26 cellular contexts compared by ENCODE assay signal in the genomic region with DNA sequence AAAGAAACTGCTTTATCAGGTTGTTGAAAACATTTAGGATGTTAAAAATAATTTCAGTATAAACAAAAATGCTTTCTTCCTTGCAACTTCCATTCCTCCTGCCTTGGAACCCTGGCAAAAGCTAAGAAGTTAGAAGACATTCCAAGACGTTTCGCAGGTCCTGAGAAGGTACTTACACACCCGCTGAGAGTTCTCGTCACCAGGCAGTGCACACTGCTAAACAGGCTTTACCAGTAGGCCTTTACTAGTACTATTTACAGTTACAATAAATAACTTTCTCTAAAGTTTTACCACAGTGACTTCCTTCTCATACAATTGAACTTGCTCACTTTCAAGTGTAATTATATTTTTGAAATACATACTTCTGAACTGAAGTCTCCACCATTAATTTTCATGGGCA.
"Had no signal": no experiment of that assay in that cellular context is flagged by ENCODE, and none has a peak within 500 bp of the region (broad histone marks: within the 10 kb centered on the region; RNA-seq: fewer than 3 reads in every experiment).

No MANE protein-coding gene starts in this region.

- DNase-seq: heart left ventricle; hypothalamus; kidney glomerular epithelial cell; left cardiac atrium; midbrain; mucosa of descending colon; naive thymus-derived CD4-positive, alpha-beta T cell; ovary; stimulated activated CD4-positive, alpha-beta T cell treated with anti-CD3 and anti-CD28 coated beads, Interleukin-12 subunit alpha, Interleukin-12 subunit beta, amount 100 ng/mL, for 4 hours; stimulated activated CD4-positive, alpha-beta T cell treated with anti-CD3 and anti-CD28 coated beads, Interleukin-15, amount 100 ng/mL, for 24 hours; stimulated activated CD4-positive, alpha-beta T cell treated with anti-CD3 and anti-CD28 coated beads, Interleukin-2, amount 100 ng/mL, for 24 hours; stimulated activated CD4-positive, alpha-beta T cell treated with anti-CD3 and anti-CD28 coated beads, Interleukin-4, amount 100 ng/mL, for 1 hour; stimulated activated naive B cell treated with anti-CD40 and anti-IgM and Interleukin-4, amounts not matched to agents 10 μg/mL and 1 μg/mL and 100 μg/mL, for 72 hours; stimulated activated naive CD8-positive, alpha-beta T cell treated with anti-CD3 and anti-CD28 coated beads, Interleukin-15, Interleukin-2, amounts not matched to agents 100 U/mL and 50 U/mL, for 24 hours; stomach; testis; thyroid gland; transverse colon had no signal

- H3K4me1 ChIP-seq: right atrium auricular region, testis, thyroid gland, transverse colon, vagina had no signal

- H3K4me3 ChIP-seq: heart left ventricle, mucosa of descending colon, ovary, right atrium auricular region, skin epidermis, stomach, testis, thyroid gland, transverse colon, vagina had no signal

- H3K36me3 ChIP-seq: heart left ventricle, ovary, right atrium auricular region, stomach, thyroid gland, transverse colon, vagina had no signal

- H3K27me3 ChIP-seq: heart left ventricle, ovary, right atrium auricular region, stomach, testis, thyroid gland, vagina had no signal

- H3K4me3 Mint-ChIP-seq: memory B cell; naive thymus-derived CD4-positive, alpha-beta T cell; natural killer cell treated with Interleukin-12 subunit alpha and Interleukin-12 subunit beta and Interleukin-15 and Interleukin-18, amount 100 ng/mL, for 72 hours; stimulated activated naive B cell treated with anti-CD40 and anti-IgM and Interleukin-4, amounts not matched to agents 10 μg/mL and 1 μg/mL and 100 μg/mL, for 72 hours had no signal

- H3K4me1 Mint-ChIP-seq: stimulated activated naive B cell treated with anti-CD40 and anti-IgM and Interleukin-4, amounts not matched to agents 10 μg/mL and 1 μg/mL and 100 μg/mL, for 72 hours had no signal

- ATAC-seq: heart left ventricle; left cardiac atrium; left lobe of liver; mucosa of descending colon; naive thymus-derived CD4-positive, alpha-beta T cell; natural killer cell treated with Interleukin-12 subunit alpha and Interleukin-12 subunit beta and Interleukin-15 and Interleukin-18, amount 100 ng/mL, for 72 hours; sciatic nerve; stimulated activated naive B cell treated with anti-CD40 and anti-IgM and Interleukin-4, amounts not matched to agents 10 μg/mL and 1 μg/mL and 100 μg/mL, for 72 hours; stimulated activated naive CD8-positive, alpha-beta T cell treated with anti-CD3 and anti-CD28 coated beads, Interleukin-15, Interleukin-2, amounts not matched to agents 100 U/mL and 50 U/mL, for 24 hours had no signal

- H3K27ac ChIP-seq: heart left ventricle, ovary, right atrium auricular region, skin epidermis, stomach, testis, thyroid gland, transverse colon, vagina had no signal

- H3K9me3 ChIP-seq: mucosa of descending colon, ovary, testis, thyroid gland, transverse colon, vagina had no signal

- H3K27ac Mint-ChIP-seq: memory B cell; naive thymus-derived CD4-positive, alpha-beta T cell; natural killer cell treated with Interleukin-12 subunit alpha and Interleukin-12 subunit beta and Interleukin-15 and Interleukin-18, amount 100 ng/mL, for 72 hours; progenitor cell of endocrine pancreas; stimulated activated naive B cell treated with anti-CD40 and anti-IgM and Interleukin-4, amounts not matched to agents 10 μg/mL and 1 μg/mL and 100 μg/mL, for 72 hours had no signal
